8 cellular contexts compared by ENCODE assay signal in genomic region chr4:89434364-89434988, GRCh38.
DNase-seq lines count a peak whose midpoint lies in the region; ATAC-seq and TF ChIP-seq lines count a peak whose summit lies in the region.

No MANE protein-coding gene starts in this region.

- ATAC-seq in HG02623 (IDR thresholded peaks at IDR 0.05; ENCODE audit: unreplicated experiment) = peak; percentile 75

- peak; percentile 50 for TF ChIP-seq CTCF in GM12864 (IDR thresholded peaks at IDR 0.05; ENCODE audit: low read depth, low read length, missing control alignments)
- peak; percentile 53 for TF ChIP-seq CTCF in WI38 (IDR thresholded peaks at IDR 0.05; ENCODE audit: low read depth, low read length)

- in situ Hi-C loops in ACHN (cut with HindIII; ENCODE audit: low pct_ligation_motif_present, low pct_unique_long_range_greater_than_20kb, low sequenced_read_pairs) = no loop called here

- DNase-seq in ACHN (peak; percentile 41), GM12864 (ENCODE audit: low read depth) (no peak), NCI-H1417 (lab: John Stamatoyannopoulos, UW) (peak; percentile 31 to 75 (median 47)), glomerular visceral epithelial cell (ENCODE audit: extremely low spot score) (peak; percentile 33), retina (peak; percentile 40), COLO668 (lab: John Stamatoyannopoulos, UW; ENCODE audit: unreplicated experiment) (no peak)

- H3K4me3 ChIP-seq in GM12864 (ENCODE audit: low read depth, low read length) (no peak overlapping the region), WI38 (ENCODE audit: low read depth, low read length) (no peak overlapping the region)

Comparison
In these comparisons a context has a peak if more than half of its experiments do, and no peak if none do; other contexts are left out.
1. DNase-seq: peak in ACHN (single experiment), NCI-H1417 (3 of 3), glomerular visceral epithelial cell (single experiment) and retina (single experiment); none in GM12864 (single experiment) and COLO668 (single experiment).